In the genomic region with DNA sequence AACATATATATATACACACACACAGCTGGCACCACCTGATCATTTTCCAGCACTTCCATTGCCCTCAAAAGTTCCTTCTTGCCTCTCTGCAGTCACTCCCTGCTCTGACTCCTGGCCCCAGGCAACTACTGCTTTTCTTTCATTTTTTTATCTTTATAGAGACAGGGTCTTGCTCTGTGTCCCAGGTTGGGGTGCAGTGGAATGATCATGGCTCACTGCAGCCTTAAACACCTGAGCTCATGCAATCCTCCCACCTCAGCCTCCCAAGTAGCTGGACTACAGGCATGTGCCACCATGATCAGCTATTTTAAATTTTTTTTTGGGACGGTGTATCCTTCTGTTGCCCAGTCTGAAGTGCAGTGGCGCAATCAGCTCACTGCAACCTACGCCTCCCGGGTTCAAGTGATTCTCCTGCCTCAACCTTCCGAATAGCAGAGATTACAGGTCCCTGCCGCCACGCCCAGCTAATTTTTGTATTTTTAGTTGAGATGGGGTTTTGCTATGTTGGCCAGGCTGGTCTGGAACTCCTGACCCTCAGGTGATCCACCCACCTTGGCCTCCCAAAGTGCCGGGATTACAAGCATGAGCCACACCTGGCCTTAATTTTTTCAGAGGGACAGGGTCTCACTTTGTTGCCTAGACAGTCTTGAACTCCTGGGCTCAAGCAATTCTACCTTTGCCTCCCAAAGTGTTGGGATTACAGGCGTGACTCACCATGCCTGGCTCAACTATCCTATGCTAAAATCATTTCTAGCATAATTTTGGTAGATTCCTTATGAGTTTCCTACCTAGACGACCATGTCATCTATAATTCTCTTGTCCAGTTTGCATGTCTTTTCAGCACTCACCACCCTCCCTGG, we compare ENCODE assay signal across 13 cellular contexts. TPM values are rescaled to one million over a fixed set of nuclear protein-coding genes. Genes with fewer than 3 reads are reported as not detected.
A peak's percentile ranks its signal among the peaks of the same experiment; 100 is the strongest.
DNase-seq lines count a peak whose midpoint lies in the region; ATAC-seq and TF ChIP-seq lines count a peak whose summit lies in the region.
"Had no signal": no experiment of that assay in that cellular context is flagged by ENCODE, and none has a peak within 500 bp of the region (broad histone marks: within the 10 kb centered on the region; RNA-seq: fewer than 3 reads in every experiment).

No MANE protein-coding gene starts in this region.

- H3K27me3 ChIP-seq in RWPE2 (ENCODE audit: insufficient read depth, poor library complexity, severe bottlenecking): no peaks in the 10 kb centered on the region
- H3K27me3 ChIP-seq: upper lobe of left lung had no signal

- H3K4me3 Mint-ChIP-seq in activated naive CD4-positive, alpha-beta T cell treated with anti-CD3 and anti-CD28 coated beads, Interleukin-2, amount 50 U/mL, for 24 hours: no peak overlapping the region
- peak overlapping the region; percentile 12 for H3K4me3 Mint-ChIP-seq in endothelial cell (ENCODE audit: unreplicated experiment)
- H3K4me3 Mint-ChIP-seq in stimulated activated memory B cell treated with anti-CD40 and anti-IgM and Interleukin-4, amounts not matched to agents 10 μg/mL and 1 μg/mL and 100 μg/mL, for 72 hours: no peak overlapping the region

- peaks cover 38% of the 10 kb centered on the region for H3K4me1 Mint-ChIP-seq in activated naive CD4-positive, alpha-beta T cell treated with anti-CD3 and anti-CD28 coated beads, Interleukin-2, amount 50 U/mL, for 24 hours
- peaks cover 11% of the 10 kb centered on the region for H3K4me1 Mint-ChIP-seq in endothelial cell (ENCODE audit: unreplicated experiment)
- H3K4me1 Mint-ChIP-seq in stimulated activated memory B cell treated with anti-CD40 and anti-IgM and Interleukin-4, amounts not matched to agents 10 μg/mL and 1 μg/mL and 100 μg/mL, for 72 hours: peaks cover 32% of the 10 kb centered on the region

- H3K4me1 ChIP-seq in RWPE2 (ENCODE audit: insufficient read depth, poor library complexity, severe bottlenecking): peaks cover 9% of the 10 kb centered on the region

- H3K27ac ChIP-seq in RWPE2 (ENCODE audit: poor library complexity, severe bottlenecking): peak overlapping the region; percentile 8
- H3K27ac ChIP-seq: upper lobe of left lung had no signal

- no peak overlapping the region for H3K4me3 ChIP-seq in RWPE2 (ENCODE audit: severe bottlenecking)
- H3K4me3 ChIP-seq: upper lobe of left lung had no signal

- H3K36me3 Mint-ChIP-seq in activated naive CD4-positive, alpha-beta T cell treated with anti-CD3 and anti-CD28 coated beads, Interleukin-2, amount 50 U/mL, for 24 hours: peaks cover 32% of the 10 kb centered on the region
- H3K36me3 Mint-ChIP-seq in endothelial cell (ENCODE audit: low read depth, unreplicated experiment): peaks cover 47% of the 10 kb centered on the region
- H3K36me3 Mint-ChIP-seq in stimulated activated memory B cell treated with anti-CD40 and anti-IgM and Interleukin-4, amounts not matched to agents 10 μg/mL and 1 μg/mL and 100 μg/mL, for 72 hours: peaks cover 64% of the 10 kb centered on the region

- H3K36me3 ChIP-seq in RWPE2 (ENCODE audit: low read depth): peaks cover 52% of the 10 kb centered on the region

- no peaks in the 10 kb centered on the region for H3K9me3 ChIP-seq in RWPE2 (ENCODE audit: severe bottlenecking)
- H3K9me3 ChIP-seq: upper lobe of left lung had no signal

- DNase-seq in activated naive CD4-positive, alpha-beta T cell treated with Interleukin-2 at 50 U/mL for 16 hours: no peak
- DNase-seq in RWPE2 (ENCODE audit: low spot score): no peak
- DNase-seq in endothelial cell (ENCODE audit: low spot score): no peak
- DNase-seq in AG20443 (ENCODE audit: low spot score): no peak
- no peak for DNase-seq in kidney glomerular epithelial cell (lab: John Stamatoyannopoulos, UW)
- no peak for DNase-seq in AG08395 (ENCODE audit: low spot score)
- DNase-seq: activated CD4-positive, CD25-positive, alpha-beta regulatory T cell treated with anti-CD3 and anti-CD28 coated beads, Interleukin-2, amount 50 U/mL, for 72 hours; NCI-H2081; retina; upper lobe of left lung had no signal

- H3K9me3 Mint-ChIP-seq in activated naive CD4-positive, alpha-beta T cell treated with anti-CD3 and anti-CD28 coated beads, Interleukin-2, amount 50 U/mL, for 24 hours: no peaks in the 10 kb centered on the region
- H3K9me3 Mint-ChIP-seq in endothelial cell (ENCODE audit: unreplicated experiment): no peaks in the 10 kb centered on the region
- H3K9me3 Mint-ChIP-seq in stimulated activated memory B cell treated with anti-CD40 and anti-IgM and Interleukin-4, amounts not matched to agents 10 μg/mL and 1 μg/mL and 100 μg/mL, for 72 hours: peaks cover 4% of the 10 kb centered on the region
- H3K9me3 Mint-ChIP-seq: activated T-helper 2 cell treated with anti-CD3 and anti-CD28 coated beads, Interferon-gamma antibody, Interleukin-2, Interleukin-4, amounts not matched to agents 10 μg/mL and 5 μg/mL and 100 μg/mL, durations not matched to agents 14 hours and 24 hours and 36 hours had no signal

- H3K27ac Mint-ChIP-seq in activated naive CD4-positive, alpha-beta T cell treated with anti-CD3 and anti-CD28 coated beads, Interleukin-2, amount 50 U/mL, for 24 hours: peak overlapping the region; percentile 78
- no peak overlapping the region for H3K27ac Mint-ChIP-seq in endothelial cell (ENCODE audit: unreplicated experiment)
- peak overlapping the region; percentile 34 for H3K27ac Mint-ChIP-seq in stimulated activated memory B cell treated with anti-CD40 and anti-IgM and Interleukin-4, amounts not matched to agents 10 μg/mL and 1 μg/mL and 100 μg/mL, for 72 hours

- H3K27me3 Mint-ChIP-seq in activated naive CD4-positive, alpha-beta T cell treated with anti-CD3 and anti-CD28 coated beads, Interleukin-2, amount 50 U/mL, for 24 hours: no peaks in the 10 kb centered on the region
- H3K27me3 Mint-ChIP-seq in endothelial cell (ENCODE audit: unreplicated experiment): peaks cover 3% of the 10 kb centered on the region
- no peaks in the 10 kb centered on the region for H3K27me3 Mint-ChIP-seq in stimulated activated memory B cell treated with anti-CD40 and anti-IgM and Interleukin-4, amounts not matched to agents 10 μg/mL and 1 μg/mL and 100 μg/mL, for 72 hours

- TF ChIP-seq CTCF in RWPE2 (IDR thresholded peaks at IDR 0.05; ENCODE audit: poor library complexity, severe bottlenecking) (no peak), endothelial cell (IDR thresholded peaks at IDR 0.05; ENCODE audit: unreplicated experiment) (no peak)

- ATAC-seq in RWPE2 (ENCODE audit: low read depth): peak; percentile 13; the same call in 2 of the 3 replicates
- ATAC-seq in stimulated activated memory B cell treated with anti-CD40 and anti-IgM and Interleukin-4, amounts not matched to agents 10 μg/mL and 1 μg/mL and 100 μg/mL, for 72 hours: no peak

RNA-seq across cellular contexts. Expression of a gene that starts 7.8 kb away (rescaled TPM):
- 246 TPM for total RNA-seq in endothelial cell (ENCODE audit: unreplicated experiment)
